ENCODE assay signal across 17 cellular contexts in the genomic region with DNA sequence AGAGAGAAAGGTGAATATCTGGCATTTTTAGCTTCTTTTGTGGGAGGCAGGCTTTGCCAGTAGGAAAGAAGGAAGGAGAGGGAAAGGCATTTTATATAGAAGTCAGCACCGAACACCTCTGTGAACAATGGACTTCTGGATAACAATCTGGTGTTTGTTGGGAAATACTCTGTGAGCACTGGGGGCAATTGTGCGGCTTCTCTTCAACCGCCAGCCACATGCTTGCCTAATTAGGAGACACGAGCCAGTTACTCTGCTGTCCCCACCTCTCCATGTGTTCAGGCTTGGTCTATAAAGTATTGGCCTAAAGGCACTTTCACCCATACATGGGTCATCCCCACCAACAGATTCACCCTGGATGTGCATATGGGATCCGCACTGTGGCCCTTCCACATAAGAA.
DNase-seq lines count a peak whose midpoint lies in the region; ATAC-seq and TF ChIP-seq lines count a peak whose summit lies in the region.
"Had no signal": no experiment of that assay in that cellular context is flagged by ENCODE, and none has a peak within 500 bp of the region (broad histone marks: within the 10 kb centered on the region; RNA-seq: fewer than 3 reads in every experiment).

No MANE protein-coding gene starts in this region.

- H4K8ac ChIP-seq in IMR-90 (ENCODE audit: low read depth in 2 of 2, low read length in 2 of 2) (peak overlapping the region in 1 of 2 experiments; percentile 38; a peak in 1 of 4 replicates), neuronal stem cell (ENCODE audit: low read depth, low read length) (no peak overlapping the region)

- H3K4ac ChIP-seq in IMR-90 (ENCODE audit: low read depth, low read length) (peak overlapping the region; percentile 62), neuronal stem cell (ENCODE audit: low read length) (no peak overlapping the region)

- H3K9me3 ChIP-seq in IMR-90 (ENCODE audit: control insufficient read depth, insufficient read depth, low read length) (no peaks in the 10 kb centered on the region), neuronal stem cell (replicated peaks in 1 of 2; ENCODE audit: control insufficient read depth in 2 of 2, insufficient read depth in 1 of 2, low read depth in 1 of 2, low read length in 2 of 2) (no peaks in the 10 kb centered on the region)
- H3K9me3 ChIP-seq: BLaER1, HAP-1 had no signal

- peaks cover 0 to 15% of the 10 kb centered on the region in 2 experiments; a peak in 2 of 4 replicates for H3K79me1 ChIP-seq in IMR-90 (ENCODE audit: low read depth in 1 of 2, low read length in 2 of 2)
- no peaks in the 10 kb centered on the region for H3K79me1 ChIP-seq in neuronal stem cell (ENCODE audit: low read depth, low read length)

- H3K23ac ChIP-seq in IMR-90 (ENCODE audit: low read depth, low read length), result no peak overlapping the region
- H3K23ac ChIP-seq in neuronal stem cell (ENCODE audit: low read depth, low read length, poor library complexity), result no peak overlapping the region

- no peak overlapping the region for H3K56ac ChIP-seq in IMR-90 (ENCODE audit: extremely low read depth, insufficient read depth, low read length)

- intact Hi-C loops in IMR-90 (cut with micrococcal nuclease), result no loop called here

- H2BK5ac ChIP-seq in IMR-90 (ENCODE audit: low read depth, low read length, poor library complexity, severe bottlenecking), result no peak overlapping the region
- H2BK5ac ChIP-seq in neuronal stem cell (ENCODE audit: low read length), result no peak overlapping the region

- H3K9ac ChIP-seq in IMR-90 (ENCODE audit: low read depth, low read length) (no peak overlapping the region), neuronal stem cell (ENCODE audit: low read depth, low read length, poor library complexity) (no peak overlapping the region)
- H3K9ac ChIP-seq: BLaER1 had no signal

- H3K27me3 ChIP-seq in IMR-90 (ENCODE audit: control insufficient read depth, insufficient read depth, low read length) (no peaks in the 10 kb centered on the region), neuronal stem cell (ENCODE audit: control insufficient read depth in 3 of 3, insufficient read depth in 3 of 3, low read depth in 1 of 3, low read length in 3 of 3) (peaks cover 0 to 5% (median 0%) of the 10 kb centered on the region in 3 experiments)
- H3K27me3 ChIP-seq: BLaER1 had no signal

- H3K4me3 ChIP-seq in IMR-90 (ENCODE audit: insufficient read depth, low read depth, low read length) (no peak overlapping the region), neuronal stem cell (ENCODE audit: low read length in 2 of 2) (no peak overlapping the region)
- H3K4me3 ChIP-seq: BLaER1, HAP-1 had no signal

- H3K4me1 ChIP-seq in IMR-90 (ENCODE audit: control insufficient read depth, insufficient read depth, low read length) (peaks cover 21% of the 10 kb centered on the region), neuronal stem cell (ENCODE audit: control insufficient read depth in 2 of 2, insufficient read depth in 1 of 2, low read depth in 1 of 2, low read length in 2 of 2) (peaks cover 8 to 16% of the 10 kb centered on the region in 2 donors)
- H3K4me1 ChIP-seq: HAP-1 had no signal

- H4K5ac ChIP-seq in IMR-90 (ENCODE audit: low read depth, low read length), result peak overlapping the region; percentile 40; the same call in 1 of the 2 replicates

- no peak for TF ChIP-seq POLR2A in IMR-90 (IDR thresholded peaks at IDR 0.05; ENCODE audit: low read depth, low read length)

- DNase-seq in IMR-90, result no peak
- peak; percentile 79 for DNase-seq in NCI-H69 (lab: John Stamatoyannopoulos, UW)
- DNase-seq in epithelial cell of prostate (ENCODE audit: low read depth, low spot score), result no peak
- no peak for DNase-seq in neuronal stem cell (ENCODE audit: low spot score)
- no peak for DNase-seq in effector CD8-positive, alpha-beta T cell (lab: John Stamatoyannopoulos, UW)
- DNase-seq in retina, result no peak
- DNase-seq in RWPE1 (ENCODE audit: low spot score), result no peak
- DNase-seq in cortex of kidney (lab: John Stamatoyannopoulos, UW), result no peak
- DNase-seq: ACHN; AML-193; CD4-positive, alpha-beta memory T cell; DMS153; DND-41; Karpas-422; KBM-7 had no signal

- no TSS peak for BruUV-seq in IMR-90 (replicated peaks; lab: Mats Ljungman, UMichigan)

- H2BK15ac ChIP-seq in IMR-90 (ENCODE audit: low read depth, low read length), result peak overlapping the region; percentile 48; the same call in 2 of the 3 replicates
- no peak overlapping the region for H2BK15ac ChIP-seq in neuronal stem cell (ENCODE audit: low read length)

- ATAC-seq in IMR-90 (ENCODE audit: low read depth), result no peak

- no peak for TF ChIP-seq RAD21 in IMR-90 (IDR thresholded peaks at IDR 0.05; ENCODE audit: low read length)

- no peaks in the 10 kb centered on the region for H3K36me3 ChIP-seq in IMR-90 (ENCODE audit: control insufficient read depth, insufficient read depth, low read length)
- H3K36me3 ChIP-seq in neuronal stem cell (replicated peaks in 1 of 2; ENCODE audit: control insufficient read depth in 2 of 2, insufficient read depth in 2 of 2, low read length in 2 of 2), result no peaks in the 10 kb centered on the region
- H3K36me3 ChIP-seq: BLaER1, HAP-1 had no signal

- H3K18ac ChIP-seq in IMR-90 (ENCODE audit: low read depth, low read length), result no peak overlapping the region
- peak overlapping the region; percentile 2 for H3K18ac ChIP-seq in neuronal stem cell (ENCODE audit: low read length)

- dilution Hi-C loops in IMR-90 (cut with HindIII; ENCODE audit: low sequenced_read_pairs, unreplicated experiment), result no loop called here

- no peak overlapping the region for H2BK12ac ChIP-seq in neuronal stem cell (ENCODE audit: low read length)

- H3K14ac ChIP-seq in IMR-90 (replicated peaks; ENCODE audit: low read depth, low read length) (peak overlapping the region; percentile 79; the same call in 1 of the 2 replicates), neuronal stem cell (ENCODE audit: low read length) (no peak overlapping the region)

- H3K27ac ChIP-seq in IMR-90 (ENCODE audit: insufficient read depth, low read length) (no peak overlapping the region), epithelial cell of prostate (peak overlapping the region; percentile 92), neuronal stem cell (replicated peaks; ENCODE audit: low read length) (no peak overlapping the region), RWPE1 (no peak overlapping the region)
- H3K27ac ChIP-seq: BLaER1 had no signal

- H4K91ac ChIP-seq in IMR-90 (ENCODE audit: insufficient read depth, low read depth, low read length), result peak overlapping the region; percentile 57; the same call in 1 of the 2 replicates
- no peak overlapping the region for H4K91ac ChIP-seq in neuronal stem cell (ENCODE audit: low read depth, low read length, poor library complexity)

- TF ChIP-seq CTCF in IMR-90 (conservative IDR thresholded peaks at IDR 0.05; ENCODE audit: low read depth, low read length) (no peak), RWPE1 (conservative IDR thresholded peaks at IDR 0.05; ENCODE audit: low read depth) (no peak)

- peak overlapping the region; percentile 79; the same call in 1 of the 2 replicates for H2BK20ac ChIP-seq in IMR-90 (ENCODE audit: low read depth, low read length)

- CTCF ChIA-PET in IMR-90 (lab: Yijun Ruan, JAX), result interaction anchor here (2.0 kb wide), 1 partner anchor 233 kb away, joined by 7 read pairs; no protein-coding TSS in a partner anchor
- CTCF ChIA-PET in RWPE1 (lab: Yijun Ruan, JAX), result no interaction called here

- peak overlapping the region; percentile 83; the same call in 1 of the 2 replicates for H2AK5ac ChIP-seq in IMR-90 (ENCODE audit: low read depth, low read length)
- no peak overlapping the region for H2AK5ac ChIP-seq in neuronal stem cell (ENCODE audit: low read depth, low read length)

- WGBS in IMR-90 (ENCODE audit: extremely low coverage in 2 of 2, insufficient read length in 1 of 2), 2 experiments, result 100% methylated on average over 2 of the region's 5 CpGs; no CpG with 5 or more reads in 1 of the 2 experiments
- WGBS in neuronal stem cell (ENCODE audit: extremely low coverage in 2 of 2, insufficient read length in 2 of 2, insufficient replicate concordance in 1 of 2), 2 donors, result no CpG with 5 or more reads among the region's 5 CpGs

- peaks cover 27% of the 10 kb centered on the region for H3K9me1 ChIP-seq in IMR-90 (ENCODE audit: insufficient read depth, low read length)

- H3K4me2 ChIP-seq in IMR-90 (ENCODE audit: low read depth, low read length) (no peak overlapping the region), neuronal stem cell (ENCODE audit: insufficient read depth, low read length, poor library complexity, severe bottlenecking) (no peak overlapping the region)
- H3K4me2 ChIP-seq: BLaER1 had no signal

- peak overlapping the region; percentile 27; the same call in 1 of the 2 replicates for H2BK120ac ChIP-seq in IMR-90 (ENCODE audit: low read depth, low read length)
- no peak overlapping the region for H2BK120ac ChIP-seq in neuronal stem cell (ENCODE audit: low read depth, low read length)

- in situ Hi-C loops in IMR-90 (cut with MboI; ENCODE audit: low sequenced_read_pairs), result loop anchor here (25.0 kb wide), 2 partner anchors 982 to 1482 kb away; a partner anchor contains a TSS

- POLR2A ChIA-PET in IMR-90 (lab: Charles Lee; ENCODE audit: unreplicated experiment), result no interaction called here
- POLR2A ChIA-PET in RWPE1 (lab: Yijun Ruan, JAX; ENCODE audit: low non-redundant PET), result no interaction called here

- H4K20me1 ChIP-seq in IMR-90 (ENCODE audit: insufficient read depth, low read length), result no peaks in the 10 kb centered on the region
- H4K20me1 ChIP-seq: BLaER1 had no signal

- no peak overlapping the region for H2AFZ ChIP-seq in IMR-90 (replicated peaks; ENCODE audit: low read length, poor library complexity)
- H2AFZ ChIP-seq in neuronal stem cell (ENCODE audit: low read length), result no peak overlapping the region

- H2AK9ac ChIP-seq in IMR-90 (replicated peaks; ENCODE audit: low read depth, low read length, poor library complexity), result peak overlapping the region; percentile 29

TF ChIP-seq in IMR-90, 13 proteins besides CTCF, POLR2A, EP300 and RAD21:
- TF ChIP-seq RCOR1 (IDR thresholded peaks at IDR 0.05; ENCODE audit: insufficient replicate concordance, low read length) (no peak), MAFK (IDR thresholded peaks at IDR 0.05; ENCODE audit: low read depth, low read length) (no peak), BHLHE40 (IDR thresholded peaks at IDR 0.05; ENCODE audit: low read depth, low read length) (no peak), SMC3 (IDR thresholded peaks at IDR 0.05; ENCODE audit: low read depth, low read length) (no peak)
